ENCODE assay signal across 31 cellular contexts in the genomic region with DNA sequence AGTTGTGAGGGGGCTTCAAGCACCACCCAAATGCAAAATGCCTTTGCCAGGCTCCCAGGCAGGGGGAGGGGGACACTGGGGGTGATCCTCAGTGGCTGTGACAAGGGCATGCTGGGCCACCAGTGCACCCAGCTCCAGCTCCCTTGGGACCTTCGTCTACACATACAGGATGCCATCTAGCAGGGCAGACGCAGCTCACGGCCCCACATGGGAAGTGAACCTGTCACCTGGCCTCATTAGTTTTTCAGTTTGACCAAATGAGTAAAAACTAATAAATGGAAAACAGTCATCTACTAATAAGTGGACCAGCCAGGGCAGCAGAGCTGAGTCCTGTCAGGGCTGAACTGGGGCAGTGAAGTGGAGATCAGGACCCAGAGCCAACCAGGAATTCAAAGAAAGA. TPM values are rescaled to one million over a fixed set of nuclear protein-coding genes. Genes with fewer than 3 reads are reported as not detected.
"Had no signal": no experiment of that assay in that cellular context is flagged by ENCODE, and none has a peak within 500 bp of the region (broad histone marks: within the 10 kb centered on the region; RNA-seq: fewer than 3 reads in every experiment).

No MANE protein-coding gene starts in this region.

- H3K4me1 ChIP-seq: gastrocnemius medialis, left ventricle myocardium inferior, lower lobe of right lung, prostate gland, right atrium auricular region, suprapubic skin, transverse colon, upper lobe of right lung, uterus had no signal

- H3K4me3 ChIP-seq: gastrocnemius medialis, left ventricle myocardium inferior, lower lobe of right lung, prostate gland, right atrium auricular region, smooth muscle cell, suprapubic skin, transverse colon, upper lobe of right lung, uterus had no signal

- H3K27ac ChIP-seq: epithelial cell of prostate, gastrocnemius medialis, left ventricle myocardium inferior, lower lobe of right lung, prostate gland, right atrium auricular region, suprapubic skin, transverse colon, upper lobe of right lung, uterus had no signal

- FAIRE-seq: islet of Langerhans had no signal

- H3K27ac Mint-ChIP-seq: endodermal cell; naive thymus-derived CD8-positive, alpha-beta T cell; nephron progenitor cell had no signal

- H3K36me3 ChIP-seq: gastrocnemius medialis, left ventricle myocardium inferior, lower lobe of right lung, prostate gland, right atrium auricular region, suprapubic skin, transverse colon, upper lobe of right lung, uterus had no signal

- H3K9me3 ChIP-seq: gastrocnemius medialis, lower lobe of right lung, prostate gland, right atrium auricular region, suprapubic skin, transverse colon, upper lobe of right lung, uterus had no signal

- H3K4me1 Mint-ChIP-seq: endodermal cell; naive thymus-derived CD8-positive, alpha-beta T cell; nephron progenitor cell; stimulated activated naive CD8-positive, alpha-beta T cell treated with anti-CD3 and anti-CD28 coated beads, Interleukin-15, amount 100 ng/mL, for 72 hours had no signal

- DNase-seq: effector CD8-positive, alpha-beta T cell; endodermal cell; foreskin fibroblast; gastrocnemius medialis; head of caudate nucleus; kidney glomerular epithelial cell; left colon; left ventricle myocardium inferior; lower lobe of right lung; naive thymus-derived CD8-positive, alpha-beta T cell; nephron progenitor cell; nucleus accumbens; stimulated activated CD4-positive, alpha-beta T cell treated with anti-CD3 and anti-CD28 coated beads, Interleukin-12 subunit alpha, Interleukin-12 subunit beta, amount 100 ng/mL, for 4 hours; stimulated activated CD4-positive, alpha-beta T cell treated with anti-CD3 and anti-CD28 coated beads, Interleukin-1b, Interleukin-23, amount 100 ng/mL, for 48 hours; stimulated activated CD4-positive, alpha-beta T cell treated with anti-CD3 and anti-CD28 coated beads, Interleukin-4, amount 100 ng/mL, for 1 hour; stimulated activated CD8-positive, alpha-beta memory T cell treated with anti-CD3 and anti-CD28 coated beads, Interleukin-4, amount 100 ng/mL, for 48 hours; stimulated activated naive CD4-positive, alpha-beta T cell; stimulated activated naive CD8-positive, alpha-beta T cell treated with anti-CD3 and anti-CD28 coated beads, Interleukin-15, amount 100 ng/mL, for 72 hours; transverse colon; upper lobe of right lung; uterus had no signal

- H3K4me2 ChIP-seq: smooth muscle cell had no signal

- H3K4me3 Mint-ChIP-seq: endodermal cell; naive thymus-derived CD8-positive, alpha-beta T cell; nephron progenitor cell; stimulated activated naive CD8-positive, alpha-beta T cell treated with anti-CD3 and anti-CD28 coated beads, Interleukin-15, amount 100 ng/mL, for 72 hours had no signal

- ATAC-seq: esophagus mucosa; gastrocnemius medialis; left colon; lower lobe of right lung; naive thymus-derived CD8-positive, alpha-beta T cell; sciatic nerve; stimulated activated naive CD8-positive, alpha-beta T cell treated with anti-CD3 and anti-CD28 coated beads, Interleukin-15, amount 100 ng/mL, for 72 hours; upper lobe of right lung had no signal

- H3K27me3 ChIP-seq: gastrocnemius medialis, right atrium auricular region, transverse colon, upper lobe of right lung, uterus had no signal

RNA-seq across cellular contexts. Expression of gene TLL2, which starts 50.2 kb away (rescaled TPM):
- total RNA-seq: lower lobe of right lung, mesenteric fat pad, osteocyte, upper lobe of right lung had no signal
- polyA plus RNA-seq: naive thymus-derived CD8-positive, alpha-beta T cell; smooth muscle cell had no signal
